Comparison of ENCODE assay signal across 34 cellular contexts in the genomic region with DNA sequence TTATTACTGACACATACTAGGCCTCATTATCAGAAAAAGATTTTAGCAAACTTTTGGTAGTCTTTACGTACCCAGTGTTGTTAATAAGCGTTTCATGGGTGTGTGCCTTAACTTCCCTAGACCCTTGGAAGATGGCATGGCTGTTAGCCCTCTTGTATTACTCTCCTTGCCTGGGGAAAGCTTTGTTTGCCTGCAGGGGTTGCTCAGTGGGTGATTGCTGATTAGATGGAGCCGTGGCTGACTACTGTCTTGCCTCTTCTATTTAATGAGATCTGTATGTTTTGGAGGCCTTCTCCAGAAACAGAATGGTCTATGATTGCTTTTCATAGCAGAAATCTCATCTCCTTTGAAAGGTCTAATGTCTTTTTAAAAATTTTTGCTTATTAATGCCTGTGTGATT. TPM values are rescaled to one million over a fixed set of nuclear protein-coding genes. Genes with fewer than 3 reads are reported as not detected.
"Had no signal": no experiment of that assay in that cellular context is flagged by ENCODE, and none has a peak within 500 bp of the region (broad histone marks: within the 10 kb centered on the region; RNA-seq: fewer than 3 reads in every experiment).

No MANE protein-coding gene starts in this region.

- DNase-seq: activated CD4-positive, alpha-beta memory T cell treated with anti-CD3 and anti-CD28 coated beads, Interleukin-2, amount 10 ng/mL, durations not matched to agents 7 days and 5 days; activated CD4-positive, alpha-beta T cell treated with anti-CD3 and anti-CD28 coated beads, Interleukin-2, amount 10 ng/mL, durations not matched to agents 24 days and 14 days; activated CD8-positive, alpha-beta memory T cell treated with anti-CD3 and anti-CD28 coated beads, Interleukin-2, amount 10 ng/mL, durations not matched to agents 7 days and 5 days; activated gamma-delta T cell; activated naive CD4-positive, alpha-beta T cell treated with anti-CD3 and anti-CD28 coated beads, Interleukin-2, amount 50 U/mL, for 16 hours; adrenal gland; aorta; body of pancreas; dorsolateral prefrontal cortex; effector memory CD4-positive, alpha-beta T cell; head of caudate nucleus; hippocampal formation; natural killer cell; stimulated activated CD4-positive, alpha-beta T cell treated with anti-CD3 and anti-CD28 coated beads, Interleukin-1b, Interleukin-23, amount 100 ng/mL, for 48 hours; stimulated activated CD4-positive, alpha-beta T cell treated with anti-CD3 and anti-CD28 coated beads, Interleukin-4, amount 100 ng/mL, for 4 hours; stimulated activated CD8-positive, alpha-beta memory T cell treated with anti-CD3 and anti-CD28 coated beads, Interleukin-4, amount 100 ng/mL, for 48 hours; stimulated activated naive CD4-positive, alpha-beta T cell treated with Interleukin-2 at 50 U/mL for 16 hours; T-helper 17 cell; T1000; trophoblast cell; uterus; WERI-Rb-1 had no signal

- H3K4me2 ChIP-seq: smooth muscle cell had no signal

- H3K4me3 Mint-ChIP-seq: activated CD4-positive, alpha-beta memory T cell treated with anti-CD3 and anti-CD28 coated beads, Interleukin-2, amount 10 ng/mL, durations not matched to agents 7 days and 5 days; activated CD4-positive, alpha-beta T cell treated with anti-CD3 and anti-CD28 coated beads, Interleukin-2, amount 10 ng/mL, durations not matched to agents 24 days and 14 days; activated CD8-positive, alpha-beta memory T cell treated with anti-CD3 and anti-CD28 coated beads, Interleukin-2, amount 10 ng/mL, durations not matched to agents 7 days and 5 days; natural killer cell; T-helper 17 cell had no signal

- H3K27ac Mint-ChIP-seq: activated CD4-positive, alpha-beta memory T cell treated with anti-CD3 and anti-CD28 coated beads, Interleukin-2, amount 10 ng/mL, durations not matched to agents 7 days and 5 days; activated CD4-positive, alpha-beta T cell treated with anti-CD3 and anti-CD28 coated beads, Interleukin-2, amount 10 ng/mL, durations not matched to agents 24 days and 14 days; activated CD8-positive, alpha-beta memory T cell treated with anti-CD3 and anti-CD28 coated beads, Interleukin-2, amount 10 ng/mL, durations not matched to agents 7 days and 5 days; natural killer cell; T-helper 17 cell had no signal

- H3K36me3 ChIP-seq: uterus had no signal

- H3K4me3 ChIP-seq: adrenal gland, body of pancreas, coronary artery, dorsolateral prefrontal cortex, right atrium auricular region, smooth muscle cell, thoracic aorta, uterus had no signal

- H3K27me3 ChIP-seq: adrenal gland, body of pancreas, dorsolateral prefrontal cortex, right atrium auricular region, uterus had no signal

- ATAC-seq: activated CD4-positive, CD25-positive, alpha-beta regulatory T cell treated with anti-CD3 and anti-CD28 coated beads, Interleukin-2, amount 50 U/mL, for 24 hours; activated CD8-positive, alpha-beta memory T cell treated with anti-CD3 and anti-CD28 coated beads, Interleukin-2, amount 10 ng/mL, durations not matched to agents 7 days and 5 days; body of pancreas; natural killer cell; SK-N-SH treated with all-trans-retinoic acid at 6 μM for 48 hours; T-helper 17 cell had no signal

- H3K27me3 Mint-ChIP-seq: activated CD4-positive, alpha-beta memory T cell treated with anti-CD3 and anti-CD28 coated beads, Interleukin-2, amount 10 ng/mL, durations not matched to agents 7 days and 5 days; activated CD4-positive, alpha-beta T cell treated with anti-CD3 and anti-CD28 coated beads, Interleukin-2, amount 10 ng/mL, durations not matched to agents 24 days and 14 days; activated CD8-positive, alpha-beta memory T cell treated with anti-CD3 and anti-CD28 coated beads, Interleukin-2, amount 10 ng/mL, durations not matched to agents 7 days and 5 days; T-helper 17 cell had no signal

- H3K9me3 Mint-ChIP-seq: activated CD4-positive, alpha-beta memory T cell treated with anti-CD3 and anti-CD28 coated beads, Interleukin-2, amount 10 ng/mL, durations not matched to agents 7 days and 5 days; activated CD4-positive, alpha-beta T cell treated with anti-CD3 and anti-CD28 coated beads, Interleukin-2, amount 10 ng/mL, durations not matched to agents 24 days and 14 days; natural killer cell had no signal

- H3K4me1 Mint-ChIP-seq: activated CD4-positive, alpha-beta memory T cell treated with anti-CD3 and anti-CD28 coated beads, Interleukin-2, amount 10 ng/mL, durations not matched to agents 7 days and 5 days; activated CD4-positive, alpha-beta T cell treated with anti-CD3 and anti-CD28 coated beads, Interleukin-2, amount 10 ng/mL, durations not matched to agents 24 days and 14 days; activated CD8-positive, alpha-beta memory T cell treated with anti-CD3 and anti-CD28 coated beads, Interleukin-2, amount 10 ng/mL, durations not matched to agents 7 days and 5 days had no signal

- H3K27ac ChIP-seq: adrenal gland, body of pancreas, coronary artery, right atrium auricular region, thoracic aorta, uterus, WERI-Rb-1 had no signal

- H3K4me1 ChIP-seq: adrenal gland, right atrium auricular region, uterus had no signal

RNA-seq across cellular contexts. Expression of a gene that starts 11.5 kb away (rescaled TPM):
- total RNA-seq: body of pancreas, endothelial cell of umbilical vein, fibroblast of lung, fibroblast of villous mesenchyme, lower leg skin, pulmonary artery endothelial cell, right atrium auricular region, smooth muscle cell, thoracic aorta had no signal
- polyA plus RNA-seq: adrenal gland, aorta, endothelial cell of umbilical vein, esophagus, fibroblast of lung, smooth muscle cell had no signal
